In genomic region chr9:134344821-134345310, GRCh38 we compare ENCODE assay signal across 11 cellular contexts. TPM values are rescaled to one million over a fixed set of nuclear protein-coding genes. Genes with fewer than 3 reads are reported as not detected.
DNase-seq lines count a peak whose midpoint lies in the region; ATAC-seq, FAIRE-seq and TF ChIP-seq lines count a peak whose summit lies in the region.
"Had no signal": no experiment of that assay in that cellular context is flagged by ENCODE, and none has a peak within 500 bp of the region (broad histone marks: within the 10 kb centered on the region; RNA-seq: fewer than 3 reads in every experiment).

No MANE protein-coding gene starts in this region.

- intact Hi-C loops in lower lobe of right lung (cut with DNase I) = no loop called here

- ATAC-seq in RWPE2 (ENCODE audit: low read depth) = no peak
- ATAC-seq in lower lobe of right lung = no peak
- ATAC-seq: pancreas had no signal

- no peaks in the 10 kb centered on the region for H3K9me3 Mint-ChIP-seq in endothelial cell (ENCODE audit: unreplicated experiment)

- H3K27ac ChIP-seq in RWPE2 (ENCODE audit: poor library complexity, severe bottlenecking) (peak overlapping the region; percentile 24), cingulate gyrus (ENCODE audit: low read depth, low read length) (peak overlapping the region; percentile 41), lower lobe of right lung (peak overlapping the region; percentile 76), substantia nigra (ENCODE audit: low read depth, low read length, poor library complexity, severe bottlenecking) (peak overlapping the region; percentile 58)

- H3K27me3 ChIP-seq in RWPE2 (ENCODE audit: insufficient read depth, poor library complexity, severe bottlenecking) (no peaks in the 10 kb centered on the region), lower lobe of right lung (ENCODE audit: low read depth) (no peaks in the 10 kb centered on the region)
- H3K27me3 ChIP-seq: pancreas had no signal

- H3K36me3 Mint-ChIP-seq in endothelial cell (ENCODE audit: low read depth, unreplicated experiment) = peaks cover 3% of the 10 kb centered on the region

- H3K4me1 ChIP-seq in RWPE2 (ENCODE audit: insufficient read depth, poor library complexity, severe bottlenecking) (peaks cover 4% of the 10 kb centered on the region), lower lobe of right lung (peaks cover 83% of the 10 kb centered on the region)

- H3K9me3 ChIP-seq in RWPE2 (ENCODE audit: severe bottlenecking) = no peaks in the 10 kb centered on the region
- H3K9me3 ChIP-seq in lower lobe of right lung = no peaks in the 10 kb centered on the region
- H3K9me3 ChIP-seq: pancreas had no signal

- H3K4me3 Mint-ChIP-seq in endothelial cell (ENCODE audit: unreplicated experiment) = no peak overlapping the region

- no peak for DNase-seq in RWPE2 (ENCODE audit: low spot score)
- no peak for DNase-seq in lower lobe of right lung
- peak in 18 of 49 donors; percentile 15 to 62 (median 40) for DNase-seq in substantia nigra (lab: John Stamatoyannopoulos, UW)
- DNase-seq in hepatic stellate cell (ENCODE audit: low spot score) = no peak
- no peak for DNase-seq in NCI-H774 (lab: John Stamatoyannopoulos, UW)
- no peak for DNase-seq in endothelial cell (ENCODE audit: low spot score)
- DNase-seq in HTR-8/SVneo (ENCODE audit: insufficient read length, low spot score) = no peak
- DNase-seq: NCI-H1048, NCI-H2171, pancreas had no signal

- H3K27me3 Mint-ChIP-seq in endothelial cell (ENCODE audit: unreplicated experiment) = peaks cover 15% of the 10 kb centered on the region

- H3K4me1 Mint-ChIP-seq in endothelial cell (ENCODE audit: unreplicated experiment) = peaks cover 32% of the 10 kb centered on the region

- no peak overlapping the region for H3K27ac Mint-ChIP-seq in endothelial cell (ENCODE audit: unreplicated experiment)

- TF ChIP-seq CTCF in RWPE2 (IDR thresholded peaks at IDR 0.05; ENCODE audit: poor library complexity, severe bottlenecking) (no peak), lower lobe of right lung (IDR thresholded peaks at IDR 0.05) (no peak), endothelial cell (IDR thresholded peaks at IDR 0.05; ENCODE audit: unreplicated experiment) (no peak)

- no peak for FAIRE-seq in HTR-8/SVneo (lab: Jason Lieb, UNC)
- FAIRE-seq: pancreas had no signal

- H3K36me3 ChIP-seq in RWPE2 (ENCODE audit: low read depth) (no peaks in the 10 kb centered on the region), lower lobe of right lung (no peaks in the 10 kb centered on the region)
- H3K36me3 ChIP-seq: pancreas had no signal

- H3K4me3 ChIP-seq in RWPE2 (ENCODE audit: severe bottlenecking) = no peak overlapping the region
- peak overlapping the region; percentile 5 for H3K4me3 ChIP-seq in lower lobe of right lung
- H3K4me3 ChIP-seq: pancreas had no signal

RNA-seq across cellular contexts. Expression of gene RXRA, which starts 18.6 kb away (rescaled TPM):
- total RNA-seq in lower lobe of right lung = 85.7 TPM
- total RNA-seq in endothelial cell (ENCODE audit: unreplicated experiment) = 83.3 TPM

Comparison
In these comparisons a context has a peak if more than half of its experiments do, and no peak if none do; other contexts are left out.
1. H3K27ac ChIP-seq: peak in every context shown above with its lines; median percentile 76 in lower lobe of right lung; 58 in substantia nigra; 41 in cingulate gyrus; 24 in RWPE2.